Comparison of ENCODE assay signal across 8 cellular contexts in the genomic region with DNA sequence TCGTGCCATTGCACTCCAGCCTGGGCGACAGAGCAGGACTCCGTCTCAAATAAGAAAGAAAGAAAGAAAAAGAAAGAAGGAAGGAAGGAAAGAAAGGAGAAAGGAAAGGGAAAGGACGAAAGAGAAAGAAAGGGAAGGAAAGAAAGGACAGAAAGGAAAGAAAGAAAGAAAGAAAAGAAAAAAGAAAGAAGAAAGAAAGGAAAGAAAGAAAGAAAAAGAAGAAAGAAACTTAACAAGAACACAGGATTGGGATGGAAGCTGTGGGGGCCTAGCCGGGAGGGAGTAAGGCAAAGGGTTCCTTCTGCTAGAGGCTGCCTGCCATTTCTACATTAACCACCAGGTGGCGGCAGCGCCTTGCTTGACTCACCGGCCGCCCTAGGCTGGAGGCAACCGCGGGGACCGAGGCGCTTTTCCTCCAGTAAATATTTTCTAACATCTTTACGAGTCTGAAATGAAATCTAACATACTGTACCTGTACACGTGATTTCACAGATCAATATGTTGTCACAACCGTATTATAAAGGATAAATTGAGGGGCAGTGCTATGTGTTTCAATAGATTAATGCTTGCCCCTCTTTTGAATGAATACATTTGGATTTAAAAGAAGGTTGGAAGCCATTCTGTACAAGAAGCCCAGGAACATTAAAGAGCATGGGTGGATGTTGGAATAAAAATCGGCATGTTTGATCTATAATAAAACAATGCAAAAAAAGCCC. TPM values are rescaled to one million over a fixed set of nuclear protein-coding genes. Genes with fewer than 3 reads are reported as not detected.
A peak's percentile ranks its signal among the peaks of the same experiment; 100 is the strongest.
DNase-seq lines count a peak whose midpoint lies in the region; ATAC-seq and TF ChIP-seq lines count a peak whose summit lies in the region.

No MANE protein-coding gene starts in this region.

- DNase-seq in HEK293T (ENCODE audit: extremely low spot score) (peak; percentile 81), NCI-H69 (lab: John Stamatoyannopoulos, UW) (peak; percentile 76), cerebellum (ENCODE audit: low spot score) (peak; percentile 90), kidney tubule cell (ENCODE audit: low spot score) (peak; percentile 80)
- peak; percentile 94 for DNase-seq in activated CD4-positive, alpha-beta T cell treated with anti-CD3 and anti-CD28 coated beads for 48 hours
- DNase-seq in stimulated activated CD4-positive, alpha-beta T cell treated with anti-CD3 and anti-CD28 coated beads, Interleukin-2, amount 100 ng/mL, for 4 hours (ENCODE audit: low read depth): peak; percentile 84

- H3K9me3 ChIP-seq in BLaER1 treated with 17β-estradiol and CSF1 and Interleukin-3, amounts not matched to agents 10 nM and 100 nM (replicated peaks in 1 of 11): no peaks in the 10 kb centered on the region

- H4K20me1 ChIP-seq in BLaER1 treated with 17β-estradiol and CSF1 and Interleukin-3, amounts not matched to agents 10 nM and 100 nM: peaks cover 0 to 34% (median 6%) of the 10 kb centered on the region in 11 experiments; a peak in 10 of 22 replicates

- peak overlapping the region in 9 of 11 experiments; percentile 37 to 65 (median 55); a peak in 13 of 22 replicates for H3K27ac ChIP-seq in BLaER1 treated with 17β-estradiol and CSF1 and Interleukin-3, amounts not matched to agents 10 nM and 100 nM

- peak overlapping the region in 6 of 10 experiments; percentile 2 to 46 (median 37); a peak in 7 of 20 replicates for H3K4me3 ChIP-seq in BLaER1 treated with 17β-estradiol and CSF1 and Interleukin-3, amounts not matched to agents 10 nM and 100 nM

- POLR2A ChIA-PET in HEK293T (lab: Yijun Ruan, JAX): no interaction called here

- H3K4me1 ChIP-seq in BLaER1 treated with 17β-estradiol and CSF1 and Interleukin-3, amounts not matched to agents 10 nM and 100 nM: peaks cover 18 to 60% (median 47%) of the 10 kb centered on the region in 10 experiments

- CTCF ChIA-PET in HEK293T (lab: Yijun Ruan, JAX): interaction anchor here (0.7 to 6.6 kb wide), 4 partner anchors 51 to 176 kb away, joined by 3 to 36 read pairs (median 4); no protein-coding TSS in a partner anchor

- H3K9ac ChIP-seq in BLaER1 treated with 17β-estradiol and CSF1 and Interleukin-3, amounts not matched to agents 10 nM and 100 nM: peak overlapping the region in 9 of 11 experiments; percentile 1 to 62 (median 45); a peak in 14 of 22 replicates

- H3K27me3 ChIP-seq in BLaER1 treated with 17β-estradiol and CSF1 and Interleukin-3, amounts not matched to agents 10 nM and 100 nM: peaks cover 6 to 17% (median 14%) of the 10 kb centered on the region in 11 experiments; a peak in 21 of 22 replicates

- H3K4me2 ChIP-seq in BLaER1 treated with 17β-estradiol and CSF1 and Interleukin-3, amounts not matched to agents 10 nM and 100 nM: peak overlapping the region; percentile 51 to 83 (median 68)

- no peak for ATAC-seq in GM18907 (IDR thresholded peaks at IDR 0.05; ENCODE audit: unreplicated experiment)

- peaks cover 14 to 34% (median 25%) of the 10 kb centered on the region in 11 experiments for H3K36me3 ChIP-seq in BLaER1 treated with 17β-estradiol and CSF1 and Interleukin-3, amounts not matched to agents 10 nM and 100 nM

TF ChIP-seq in HEK293T, 16 proteins besides CTCF, POLR2A, EP300 and RAD21:
- TF ChIP-seq ELF4 (IDR thresholded peaks at IDR 0.05) (no peak), FOXM1 (IDR thresholded peaks at IDR 0.05; ENCODE audit: borderline replicate concordance) (no peak)

RNA-seq across cellular contexts. Expression of a gene that starts 6.1 kb away (rescaled TPM):
- total RNA-seq in cerebellum: 0.45 TPM

RNA-seq across cellular contexts. Expression of a gene that starts 49.5 kb away (rescaled TPM):
- 4.9 TPM for total RNA-seq in cerebellum

RNA-seq across cellular contexts. Expression of a gene that starts 59.2 kb away (rescaled TPM):
- 58.3 TPM for total RNA-seq in cerebellum
